Comparison of ENCODE assay signal across 27 cellular contexts in genomic region chr12:12801649-12802048, GRCh38. TPM values are rescaled to one million over a fixed set of nuclear protein-coding genes. Genes with fewer than 3 reads are reported as not detected.
DNase-seq lines count a peak whose midpoint lies in the region; ATAC-seq and TF ChIP-seq lines count a peak whose summit lies in the region.
"Had no signal": no experiment of that assay in that cellular context is flagged by ENCODE, and none has a peak within 500 bp of the region (broad histone marks: within the 10 kb centered on the region; RNA-seq: fewer than 3 reads in every experiment).

No MANE protein-coding gene starts in this region.

- no peaks in the 10 kb centered on the region for H3K27me3 Mint-ChIP-seq in immature natural killer cell (ENCODE audit: low read depth in 3 of 3)
- H3K27me3 Mint-ChIP-seq: activated CD4-positive, alpha-beta T cell treated with anti-CD3 and anti-CD28 coated beads, Interleukin-2, amount 10 ng/mL, durations not matched to agents 24 days and 14 days; CD4-positive, alpha-beta memory T cell; naive thymus-derived CD4-positive, alpha-beta T cell had no signal

- in situ Hi-C loops in GM23248 (cut with MboI): no loop called here

- no peak for TF ChIP-seq CTCF in esophagus squamous epithelium (IDR thresholded peaks at IDR 0.05)

- no peaks in the 10 kb centered on the region for H4K20me1 ChIP-seq in GM23248 (ENCODE audit: insufficient read depth)

- H3K9me3 ChIP-seq in GM23248 (ENCODE audit: low read depth) (no peaks in the 10 kb centered on the region), esophagus squamous epithelium (no peaks in the 10 kb centered on the region)
- H3K9me3 ChIP-seq: upper lobe of left lung had no signal

- no peak overlapping the region for H3K27ac ChIP-seq in GM23248
- H3K27ac ChIP-seq in esophagus squamous epithelium: peak overlapping the region in 3 of 4 donors; percentile 79 to 85 (median 84)
- H3K27ac ChIP-seq: upper lobe of left lung had no signal

- H3K9ac ChIP-seq in GM23248: no peak overlapping the region

- no peak overlapping the region for H3K4me3 Mint-ChIP-seq in immature natural killer cell
- H3K4me3 Mint-ChIP-seq: activated CD4-positive, alpha-beta T cell treated with anti-CD3 and anti-CD28 coated beads, Interleukin-2, amount 10 ng/mL, durations not matched to agents 24 days and 14 days; mesothelial cell of epicardium had no signal

- H3K27ac Mint-ChIP-seq in immature natural killer cell: no peak overlapping the region
- H3K27ac Mint-ChIP-seq: mesothelial cell of epicardium had no signal

- H3K4me3 ChIP-seq in GM23248 (no peak overlapping the region), esophagus squamous epithelium (no peak overlapping the region)
- H3K4me3 ChIP-seq: hepatocyte, upper lobe of left lung had no signal

- H3K36me3 ChIP-seq in GM23248 (ENCODE audit: low read depth) (no peaks in the 10 kb centered on the region), esophagus squamous epithelium (no peaks in the 10 kb centered on the region)
- H3K36me3 ChIP-seq: upper lobe of left lung had no signal

- no peaks in the 10 kb centered on the region for H3K79me2 ChIP-seq in GM23248 (ENCODE audit: insufficient read depth)
- H3K79me2 ChIP-seq: hepatocyte had no signal

- H3K9me3 Mint-ChIP-seq in immature natural killer cell: no peaks in the 10 kb centered on the region
- H3K9me3 Mint-ChIP-seq: CD4-positive, alpha-beta memory T cell; mesothelial cell of epicardium; T-helper 1 cell treated with Interleukin-12 subunit alpha and Interleukin-12 subunit beta and Interleukin-4 antibody, amounts not matched to agents 30 μg/mL and 1 μg/mL, for 36 hours had no signal

- no peak overlapping the region for H2AFZ ChIP-seq in GM23248
- H2AFZ ChIP-seq: hepatocyte had no signal

- TF ChIP-seq POLR2A in esophagus squamous epithelium (IDR thresholded peaks at IDR 0.05): no peak

- H3K27me3 ChIP-seq in GM23248 (replicated peaks; ENCODE audit: insufficient read depth): no peaks in the 10 kb centered on the region
- no peaks in the 10 kb centered on the region for H3K27me3 ChIP-seq in esophagus squamous epithelium
- H3K27me3 ChIP-seq: hepatocyte, upper lobe of left lung had no signal

- H3K4me1 ChIP-seq in GM23248 (ENCODE audit: insufficient read depth): peaks cover 37% of the 10 kb centered on the region
- peaks cover 8 to 68% (median 27%) of the 10 kb centered on the region in 3 donors for H3K4me1 ChIP-seq in esophagus squamous epithelium

- peaks cover 0 to 4% (median 3%) of the 10 kb centered on the region in 3 donors for H3K36me3 Mint-ChIP-seq in immature natural killer cell
- H3K36me3 Mint-ChIP-seq: CD4-positive, alpha-beta memory T cell; mesothelial cell of epicardium had no signal

- H3K4me2 ChIP-seq in GM23248 (ENCODE audit: unreplicated experiment): no peak overlapping the region
- H3K4me2 ChIP-seq: hepatocyte had no signal

- no peak for ATAC-seq in HG03280 (IDR thresholded peaks at IDR 0.05; ENCODE audit: unreplicated experiment)
- ATAC-seq: left lobe of liver; naive thymus-derived CD4-positive, alpha-beta T cell; Panc1 had no signal

- peaks cover 31% of the 10 kb centered on the region for H3F3A ChIP-seq in GM23248 (ENCODE audit: insufficient read depth)

- DNase-seq in CD1c-positive myeloid dendritic cell (ENCODE audit: extremely low spot score): peak; percentile 74
- DNase-seq in GM23248: peak; percentile 22
- peak; percentile 76 for DNase-seq in SIG-M5 treated with dmso at 0.1 percent for 504 hours (lab: John Stamatoyannopoulos, UW; ENCODE audit: unreplicated experiment)
- no peak for DNase-seq in esophagus squamous epithelium (lab: John Stamatoyannopoulos, UW)
- no peak for DNase-seq in RKO (ENCODE audit: low spot score)
- no peak for DNase-seq in GOT3 (lab: John Stamatoyannopoulos, UW)
- DNase-seq in immature natural killer cell: no peak
- DNase-seq: activated CD4-positive, alpha-beta T cell treated with anti-CD3 and anti-CD28 coated beads, Interleukin-2, amount 10 ng/mL, durations not matched to agents 24 days and 14 days; activated naive CD8-positive, alpha-beta T cell treated with anti-CD3 and anti-CD28 coated beads, Interleukin-2, amount 10 ng/mL, durations not matched to agents 7 days and 5 days; CD4-positive, alpha-beta memory T cell; central memory CD4-positive, alpha-beta T cell; dermis blood vessel endothelial cell; DMS153; GF-D8; naive thymus-derived CD4-positive, alpha-beta T cell; NCI-H1092 treated with DMSO at 0.1 percent for 48 hours; NCI-H1930; NCI-H226; NCI-H748 treated with DMSO at 0.1 percent for 48 hours; occipital lobe; upper lobe of left lung had no signal

- intact Hi-C loops in esophagus squamous epithelium (cut with DNase I): no loop called here

- WGBS in GM23248 (ENCODE audit: low coverage in 1 of 2, low lambda C conversion rate in 2 of 2, missing lambda C conversion rate in 2 of 2), 2 experiments: 95 to 96% methylated on average over 2 to 4 of the region's 4 CpGs
- WGBS in esophagus squamous epithelium, 2 donors: 81 to 86% methylated on average over 1 to 4 of the region's 4 CpGs

- no peaks in the 10 kb centered on the region for H3K4me1 Mint-ChIP-seq in immature natural killer cell

- H3K9me2 ChIP-seq in GM23248 (ENCODE audit: insufficient read depth): no peaks in the 10 kb centered on the region

RNA-seq across cellular contexts. Expression of gene DDX47, which starts 11.5 kb away (rescaled TPM):
- 124 and 132 TPM in 2 replicates for total RNA-seq in GM23248 (2014; rRNA removed; shearing (Covaris generic))
- polyA plus RNA-seq in GM23248 (2016; fragmentation: Nextera tagmentation; extraction: Ambion mirVana) (119 and 123 TPM in 2 replicates), immature natural killer cell (10 to 100 TPM; 39.3 to 62.7 (median 51.1) TPM)
- 10 to 100 TPM; 40.6 to 67.9 (median 55.3) TPM for total RNA-seq in esophagus squamous epithelium

RNA-seq across cellular contexts. Expression of gene APOLD1, which starts 16.2 kb away (rescaled TPM):
- total RNA-seq in GM23248 (2014; rRNA removed; shearing (Covaris generic)): 5.2 and 5.4 TPM in 2 replicates
- polyA plus RNA-seq in GM23248 (2016; fragmentation: Nextera tagmentation; extraction: Ambion mirVana) (3.4 and 3.8 TPM in 2 replicates), immature natural killer cell (under 1 TPM in 1 of 3 donors, not detected in 2; 0.34 TPM)
- 10 to 100 TPM in 1 of 4 donors, 1 to 10 TPM in 3; 2.5 to 14.1 (median 6.8) TPM for total RNA-seq in esophagus squamous epithelium

Comparison
In these comparisons a context has a peak if more than half of its experiments do, and no peak if none do; other contexts are left out.
1. DNase-seq: peak in CD1c-positive myeloid dendritic cell (single experiment), GM23248 (single experiment) and SIG-M5 treated with dmso at 0.1 percent for 504 hours (single experiment); none in esophagus squamous epithelium (single experiment), RKO (single experiment), GOT3 (single experiment) and immature natural killer cell (0 of 3).